ENCODE assay signal across 16 cellular contexts in the genomic region with DNA sequence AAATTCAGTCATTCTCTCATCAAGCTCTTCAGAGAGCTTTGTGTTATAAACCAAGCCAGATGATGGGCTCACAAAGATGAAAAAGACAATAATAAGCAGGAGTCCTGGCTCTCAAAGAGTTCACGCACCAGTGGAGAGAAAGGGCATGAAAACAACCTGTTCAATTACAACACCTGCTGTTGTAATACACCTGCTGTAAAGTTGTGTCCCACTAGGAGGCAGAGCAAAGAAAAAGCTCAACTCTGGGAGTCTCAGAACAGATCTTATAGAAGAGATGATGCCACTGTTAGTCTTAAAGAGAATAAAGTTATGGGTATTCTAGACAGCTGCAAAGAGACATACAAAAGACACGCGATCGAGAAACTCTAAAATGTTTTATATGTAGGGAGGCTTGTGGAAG.
DNase-seq lines count a peak whose midpoint lies in the region; ATAC-seq and TF ChIP-seq lines count a peak whose summit lies in the region.
"Had no signal": no experiment of that assay in that cellular context is flagged by ENCODE, and none has a peak within 500 bp of the region (broad histone marks: within the 10 kb centered on the region; RNA-seq: fewer than 3 reads in every experiment).

No MANE protein-coding gene starts in this region.

- H3K36me3 Mint-ChIP-seq in endothelial cell (ENCODE audit: low read depth, unreplicated experiment), result no peaks in the 10 kb centered on the region

- no peaks in the 10 kb centered on the region for H3K9me3 Mint-ChIP-seq in endothelial cell (ENCODE audit: unreplicated experiment)

- no peaks in the 10 kb centered on the region for H3K27me3 Mint-ChIP-seq in endothelial cell (ENCODE audit: unreplicated experiment)

- H3K27ac Mint-ChIP-seq in endothelial cell (ENCODE audit: unreplicated experiment), result no peak overlapping the region

- H3K4me3 ChIP-seq in LNCaP clone FGC (ENCODE audit: low read depth, low read length) (no peak overlapping the region), retinal pigment epithelial cell (ENCODE audit: low read length) (no peak overlapping the region)
- H3K4me3 ChIP-seq: heart left ventricle, lung, testis had no signal

- ATAC-seq in HG02852 (IDR thresholded peaks at IDR 0.05; ENCODE audit: unreplicated experiment), result no peak
- ATAC-seq in GM18511 (IDR thresholded peaks at IDR 0.05; ENCODE audit: unreplicated experiment), result no peak
- ATAC-seq: heart left ventricle had no signal

- TF ChIP-seq CTCF in LNCaP clone FGC (IDR thresholded peaks at IDR 0.05; ENCODE audit: control insufficient read depth, extremely low read depth, insufficient read depth) (peak; percentile 36), endothelial cell (IDR thresholded peaks at IDR 0.05; ENCODE audit: unreplicated experiment) (peak; percentile 12), retinal pigment epithelial cell (conservative IDR thresholded peaks at IDR 0.05; ENCODE audit: low read depth, low read length) (peak; percentile 11)

- DNase-seq in LNCaP clone FGC (ENCODE audit: low read depth) (no peak), NCI-H510A (lab: John Stamatoyannopoulos, UW) (peak; percentile 62), endothelial cell (ENCODE audit: low spot score) (no peak), retinal pigment epithelial cell (ENCODE audit: low read depth) (no peak)
- no peak for DNase-seq in activated CD4-positive, alpha-beta T cell treated with anti-CD3 and anti-CD28 coated beads, Interleukin-2, amount 50 U/mL, for 1 hour
- DNase-seq: activated CD4-positive, CD25-positive, alpha-beta regulatory T cell; activated T-cell treated with anti-CD3 and anti-CD28 coated beads for 4 hours; cerebellar nuclear complex; heart left ventricle; Kasumi-1; SK-N-SH; stimulated activated CD4-positive, alpha-beta T cell treated with anti-CD3 and anti-CD28 coated beads, Interleukin-12 subunit alpha, Interleukin-12 subunit beta, amount 100 ng/mL, for 4 hours; testis had no signal

- H3K4me3 Mint-ChIP-seq in endothelial cell (ENCODE audit: unreplicated experiment), result no peak overlapping the region

- H3K4me1 Mint-ChIP-seq in endothelial cell (ENCODE audit: unreplicated experiment), result no peaks in the 10 kb centered on the region
